17 cellular contexts compared by ENCODE assay signal in the genomic region with DNA sequence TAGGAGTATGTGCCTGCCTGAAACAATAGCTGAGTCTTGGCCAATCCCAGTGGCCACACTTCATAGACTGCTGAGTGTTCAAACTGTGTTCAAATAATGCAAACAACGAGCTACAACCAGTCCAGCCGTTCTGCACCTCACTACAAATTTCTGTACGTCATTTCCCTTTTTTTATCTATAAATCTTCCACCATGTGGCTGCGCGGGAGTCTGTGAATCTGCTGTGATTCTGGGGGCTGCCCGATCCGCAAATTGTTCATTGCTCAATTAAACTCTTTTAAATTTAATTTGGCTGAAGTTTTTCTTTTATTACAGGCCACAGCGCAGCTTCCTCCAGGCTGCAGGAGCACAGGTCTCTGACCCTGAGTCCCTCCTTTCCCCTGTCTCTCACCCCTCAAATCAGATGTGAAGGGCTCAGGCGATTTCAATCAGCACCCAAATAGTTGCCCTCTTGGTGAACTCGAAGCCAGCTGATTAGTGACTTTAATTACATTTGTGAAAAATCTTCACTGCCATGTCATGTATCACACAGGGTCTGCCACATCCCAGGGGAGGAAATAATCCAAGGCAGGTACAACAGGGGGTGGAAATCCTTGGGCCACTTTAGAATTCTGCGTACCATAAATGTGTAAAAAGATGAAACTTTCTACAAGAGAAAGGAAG.
DNase-seq lines count a peak whose midpoint lies in the region; ATAC-seq and TF ChIP-seq lines count a peak whose summit lies in the region.
"Had no signal": no experiment of that assay in that cellular context is flagged by ENCODE, and none has a peak within 500 bp of the region (broad histone marks: within the 10 kb centered on the region; RNA-seq: fewer than 3 reads in every experiment).

No MANE protein-coding gene starts in this region.

- ATAC-seq in activated CD4-positive, alpha-beta T cell treated with anti-CD3 and anti-CD28 coated beads for 36 hours: no peak
- ATAC-seq: PC-3 had no signal

- no peak for TF ChIP-seq CTCF in esophagus muscularis mucosa (IDR thresholded peaks at IDR 0.05)
- TF ChIP-seq CTCF in stomach (IDR thresholded peaks at IDR 0.05): no peak
- no peak for TF ChIP-seq CTCF in Peyer's patch (IDR thresholded peaks at IDR 0.05)

- peaks cover 0 to 11% (median 6%) of the 10 kb centered on the region in 4 donors for H3K9me3 ChIP-seq in esophagus muscularis mucosa
- peaks cover 3 to 12% (median 9%) of the 10 kb centered on the region in 4 donors for H3K9me3 ChIP-seq in stomach
- H3K9me3 ChIP-seq in Peyer's patch: peaks cover 0 to 7% (median 0%) of the 10 kb centered on the region in 4 donors

- H3K4me3 ChIP-seq in esophagus muscularis mucosa (no peak overlapping the region), stomach (no peak overlapping the region), Peyer's patch (no peak overlapping the region), H7 (ENCODE audit: insufficient read depth, low read depth, low read length) (no peak overlapping the region)

- TF ChIP-seq EP300 in esophagus muscularis mucosa (IDR thresholded peaks at IDR 0.05): no peak
- TF ChIP-seq EP300 in stomach (IDR thresholded peaks at IDR 0.05): no peak

- peak overlapping the region; percentile 7 for H3K27ac Mint-ChIP-seq in activated CD4-positive, alpha-beta T cell treated with anti-CD3 and anti-CD28 coated beads for 36 hours
- no peak overlapping the region for H3K27ac Mint-ChIP-seq in activated CD4-positive, alpha-beta T cell treated with anti-CD3 and anti-CD28 coated beads, Interleukin-2, amount 10 ng/mL, durations not matched to agents 24 days and 14 days

- TF ChIP-seq POLR2A in esophagus muscularis mucosa (IDR thresholded peaks at IDR 0.05; ENCODE audit: low read depth) (no peak), stomach (IDR thresholded peaks at IDR 0.05) (no peak), Peyer's patch (IDR thresholded peaks at IDR 0.05) (no peak)

- no peaks in the 10 kb centered on the region for H3K27me3 Mint-ChIP-seq in activated CD4-positive, alpha-beta T cell treated with anti-CD3 and anti-CD28 coated beads for 36 hours
- peaks cover 12% of the 10 kb centered on the region for H3K27me3 Mint-ChIP-seq in activated CD4-positive, alpha-beta T cell treated with anti-CD3 and anti-CD28 coated beads, Interleukin-2, amount 10 ng/mL, durations not matched to agents 24 days and 14 days

- H3K4me3 Mint-ChIP-seq in activated CD4-positive, alpha-beta T cell treated with anti-CD3 and anti-CD28 coated beads for 36 hours: no peak overlapping the region
- no peak overlapping the region for H3K4me3 Mint-ChIP-seq in activated CD4-positive, alpha-beta T cell treated with anti-CD3 and anti-CD28 coated beads, Interleukin-2, amount 10 ng/mL, durations not matched to agents 24 days and 14 days
- H3K4me3 Mint-ChIP-seq: CD4-positive, alpha-beta memory T cell had no signal

- DNase-seq in activated CD4-positive, alpha-beta T cell treated with anti-CD3 and anti-CD28 coated beads for 36 hours: no peak
- DNase-seq in activated CD4-positive, alpha-beta T cell treated with anti-CD3 and anti-CD28 coated beads, Interleukin-2, amount 10 ng/mL, durations not matched to agents 24 days and 14 days: no peak
- DNase-seq in SK-N-DZ (ENCODE audit: low spot score) (peak; percentile 64), esophagus muscularis mucosa (ENCODE audit: extremely low spot score) (peak; percentile 70), stomach (peak; percentile 9), Peyer's patch (no peak), H7 (no peak), T-helper 9 cell (no peak)
- DNase-seq: 8988T; Calu3; CD4-positive, alpha-beta memory T cell; DMS53; IMR-90; NCI-H146; NCI-H2081; NCI-H748 treated with DMSO at 0.1 percent for 48 hours; PC-3 had no signal

- H3K27ac ChIP-seq in esophagus muscularis mucosa (replicated peaks in 1 of 4) (no peak overlapping the region), stomach (no peak overlapping the region), Peyer's patch (no peak overlapping the region)

- H3K4me1 ChIP-seq in esophagus muscularis mucosa: peaks cover 5 to 19% (median 18%) of the 10 kb centered on the region in 4 donors
- H3K4me1 ChIP-seq in stomach: peaks cover 0 to 10% (median 0%) of the 10 kb centered on the region in 4 donors
- H3K4me1 ChIP-seq in Peyer's patch: no peaks in the 10 kb centered on the region

- CTCF ChIA-PET in activated CD4-positive, alpha-beta T cell treated with anti-CD3 and anti-CD28 coated beads for 36 hours (lab: Charles Lee): interaction anchor here (0.9 to 1.2 kb wide), 2 partner anchors 112 to 224 kb away, joined by 3 read pairs; no protein-coding TSS in a partner anchor

- no peaks in the 10 kb centered on the region for H3K27me3 ChIP-seq in esophagus muscularis mucosa
- H3K27me3 ChIP-seq in stomach: peaks cover 0 to 29% (median 6%) of the 10 kb centered on the region in 3 donors
- no peaks in the 10 kb centered on the region for H3K27me3 ChIP-seq in Peyer's patch
- H3K27me3 ChIP-seq in H7 (ENCODE audit: control insufficient read depth, insufficient read depth, low read length): no peaks in the 10 kb centered on the region

- H3K4me1 Mint-ChIP-seq in activated CD4-positive, alpha-beta T cell treated with anti-CD3 and anti-CD28 coated beads for 36 hours: peaks cover 4% of the 10 kb centered on the region
- H3K4me1 Mint-ChIP-seq in activated CD4-positive, alpha-beta T cell treated with anti-CD3 and anti-CD28 coated beads, Interleukin-2, amount 10 ng/mL, durations not matched to agents 24 days and 14 days: peaks cover 2% of the 10 kb centered on the region

- H3K36me3 ChIP-seq in esophagus muscularis mucosa: no peaks in the 10 kb centered on the region
- H3K36me3 ChIP-seq in stomach: no peaks in the 10 kb centered on the region
- H3K36me3 ChIP-seq in Peyer's patch: no peaks in the 10 kb centered on the region
- no peaks in the 10 kb centered on the region for H3K36me3 ChIP-seq in H7 (replicated peaks; ENCODE audit: control insufficient read depth, insufficient read depth, low read length)

- H3K9me3 Mint-ChIP-seq in activated CD4-positive, alpha-beta T cell treated with anti-CD3 and anti-CD28 coated beads for 36 hours (ENCODE audit: low read depth): peaks cover 1% of the 10 kb centered on the region
- peaks cover 1% of the 10 kb centered on the region for H3K9me3 Mint-ChIP-seq in activated CD4-positive, alpha-beta T cell treated with anti-CD3 and anti-CD28 coated beads, Interleukin-2, amount 10 ng/mL, durations not matched to agents 24 days and 14 days

- intact Hi-C loops in activated CD4-positive, alpha-beta T cell treated with anti-CD3 and anti-CD28 coated beads for 36 hours (cut with DNase I, micrococcal nuclease): loop anchor here in 1 of 2 experiments (5.0 kb wide), 1 partner anchor 477 kb away; a partner anchor contains a TSS
- intact Hi-C loops in activated CD4-positive, alpha-beta T cell treated with anti-CD3 and anti-CD28 coated beads, Interleukin-2, amount 10 ng/mL, durations not matched to agents 24 days and 14 days (cut with micrococcal nuclease): no loop called here
- intact Hi-C loops in esophagus muscularis mucosa (cut with DNase I) (loop anchor here (5.0 to 10.0 kb wide), 2 partner anchors 475 to 842 kb away; a partner anchor contains a TSS), stomach (cut with DNase I; ENCODE audit: low total_unique reads) (loop anchor here (10.0 kb wide), 1 partner anchor 845 kb away; no protein-coding TSS in a partner anchor)

- H3K36me3 Mint-ChIP-seq in activated CD4-positive, alpha-beta T cell treated with anti-CD3 and anti-CD28 coated beads for 36 hours (ENCODE audit: low read depth): peaks cover under 1% of the 10 kb centered on the region
- peaks cover under 1% of the 10 kb centered on the region for H3K36me3 Mint-ChIP-seq in activated CD4-positive, alpha-beta T cell treated with anti-CD3 and anti-CD28 coated beads, Interleukin-2, amount 10 ng/mL, durations not matched to agents 24 days and 14 days (ENCODE audit: low read depth)

- POLR2A ChIA-PET in activated CD4-positive, alpha-beta T cell treated with anti-CD3 and anti-CD28 coated beads for 36 hours (lab: Charles Lee): no interaction called here

- 78% methylated on average over 11 of the region's 11 CpGs for WGBS in esophagus muscularis mucosa
- WGBS in stomach, 5 donors: 74 to 85% (median 81%) methylated on average over 11 of the region's 11 CpGs

Comparison
In these comparisons a context has a peak if more than half of its experiments do, and no peak if none do; other contexts are left out.
1. DNase-seq: peak in SK-N-DZ (single experiment), esophagus muscularis mucosa (single experiment) and stomach (single experiment); none in activated CD4-positive, alpha-beta T cell treated with anti-CD3 and anti-CD28 coated beads for 36 hours (single experiment), activated CD4-positive, alpha-beta T cell treated with anti-CD3 and anti-CD28 coated beads, Interleukin-2, amount 10 ng/mL, durations not matched to agents 24 days and 14 days (single experiment), Peyer's patch (0 of 3), H7 (single experiment) and T-helper 9 cell (single experiment).